ENCODE assay signal across 9 cellular contexts in genomic region chr5:176611435-176611834, GRCh38. TPM values are rescaled to one million over a fixed set of nuclear protein-coding genes. Genes with fewer than 3 reads are reported as not detected.
DNase-seq lines count a peak whose midpoint lies in the region; ATAC-seq and TF ChIP-seq lines count a peak whose summit lies in the region.
"Had no signal": no experiment of that assay in that cellular context is flagged by ENCODE, and none has a peak within 500 bp of the region (broad histone marks: within the 10 kb centered on the region; RNA-seq: fewer than 3 reads in every experiment).

No MANE protein-coding gene starts in this region.

- H3K27me3 Mint-ChIP-seq in CD4-positive, alpha-beta memory T cell, result peaks cover 18 to 44% of the 10 kb centered on the region in 2 donors

- H2AK5ac ChIP-seq in trophoblast cell (ENCODE audit: low read length), result no peak overlapping the region

- H3K4me1 Mint-ChIP-seq in CD4-positive, alpha-beta memory T cell, result peaks cover 7 to 20% (median 13%) of the 10 kb centered on the region in 4 donors

- H3K36me3 ChIP-seq in CD4-positive, alpha-beta memory T cell (ENCODE audit: insufficient read depth, low read length), result no peaks in the 10 kb centered on the region
- H3K36me3 ChIP-seq in trophoblast cell (ENCODE audit: control insufficient read depth in 1 of 2, insufficient read depth in 2 of 2, low read length in 2 of 2), result no peaks in the 10 kb centered on the region

- intact Hi-C loops in CD4-positive, alpha-beta memory T cell (cut with micrococcal nuclease), result loop anchor here (1.0 kb wide), 1 partner anchor 36 kb away; the partner anchor contains the start of gene TSPAN17

- H3K9me3 Mint-ChIP-seq in CD4-positive, alpha-beta memory T cell, result peaks cover 0 to 4% (median 0%) of the 10 kb centered on the region in 8 donors
- H3K9me3 Mint-ChIP-seq: dendritic cell treated with granulocyte-macrophage colony-stimulating factor and Interleukin-4, amounts not matched to agents 40 ng/mL and 50 ng/mL, for 4 days had no signal

- H4K8ac ChIP-seq in trophoblast cell (ENCODE audit: low read depth, low read length), result no peak overlapping the region

- no peak overlapping the region for H3K14ac ChIP-seq in trophoblast cell (ENCODE audit: low read length)

- no peak overlapping the region for H3K4me3 ChIP-seq in CD4-positive, alpha-beta memory T cell (ENCODE audit: low read length in 2 of 2)
- H3K4me3 ChIP-seq in fibroblast of pulmonary artery (replicated peaks; ENCODE audit: low read depth, low read length) (no peak overlapping the region), trophoblast cell (ENCODE audit: low read depth, low read length) (no peak overlapping the region)

- H3K27me3 ChIP-seq in CD4-positive, alpha-beta memory T cell (ENCODE audit: insufficient read depth, low read length), result no peaks in the 10 kb centered on the region
- no peaks in the 10 kb centered on the region for H3K27me3 ChIP-seq in trophoblast cell (ENCODE audit: insufficient read depth, low read length)

- DNase-seq in CD4-positive, alpha-beta memory T cell, result peak in 4 of 5 donors; percentile 38 to 50 (median 48)
- DNase-seq in LHCN-M2 (ENCODE audit: low read depth) (peak; percentile 80), fibroblast of pulmonary artery (ENCODE audit: low read depth) (peak; percentile 93), trophoblast cell (peak; percentile 67 to 87), SK-N-DZ (ENCODE audit: low spot score) (no peak), SHP77 treated with DMSO at 0.1 percent for 48 hours (lab: John Stamatoyannopoulos, UW) (no peak)
- peak; percentile 68 for DNase-seq in activated CD8-positive, alpha-beta memory T cell treated with anti-CD3 and anti-CD28 coated beads for 24 hours

- H3K4me1 ChIP-seq in CD4-positive, alpha-beta memory T cell (ENCODE audit: insufficient read depth, low read length), result peaks cover 8% of the 10 kb centered on the region
- peaks cover 4 to 7% of the 10 kb centered on the region in 2 experiments for H3K4me1 ChIP-seq in trophoblast cell (ENCODE audit: control insufficient read depth in 1 of 2, insufficient read depth in 2 of 2, low read length in 2 of 2)

- no peak for ATAC-seq in GM19397 (IDR thresholded peaks at IDR 0.05; ENCODE audit: unreplicated experiment)

- H3K9ac ChIP-seq in trophoblast cell (ENCODE audit: low read length), result no peak overlapping the region

- H3K79me1 ChIP-seq in trophoblast cell (ENCODE audit: low read length), result no peaks in the 10 kb centered on the region

- H2AFZ ChIP-seq in trophoblast cell (ENCODE audit: insufficient read depth, low read length, poor library complexity), result no peak overlapping the region

- H2BK5ac ChIP-seq in trophoblast cell (ENCODE audit: low read depth, low read length, poor library complexity), result no peak overlapping the region

- H3K23ac ChIP-seq in trophoblast cell (ENCODE audit: low read length), result no peak overlapping the region

- H3K36me3 Mint-ChIP-seq in CD4-positive, alpha-beta memory T cell, result peaks cover 0 to 5% of the 10 kb centered on the region in 2 donors

- CTCF ChIA-PET in CD4-positive, alpha-beta memory T cell (lab: Charles Lee; ENCODE audit: partially characterized antibody), result no interaction called here

- WGBS in trophoblast cell (ENCODE audit: extremely low coverage, insufficient coverage, insufficient read length), result no CpG with 5 or more reads among the region's 10 CpGs

- no peak overlapping the region for H2BK120ac ChIP-seq in trophoblast cell (ENCODE audit: insufficient read depth, low read length, poor library complexity)

- peak overlapping the region in 5 of 8 donors; percentile 0 to 61 (median 25) for H3K4me3 Mint-ChIP-seq in CD4-positive, alpha-beta memory T cell

- H3K27ac ChIP-seq in CD4-positive, alpha-beta memory T cell (ENCODE audit: low read depth, low read length), result no peak overlapping the region
- no peak overlapping the region for H3K27ac ChIP-seq in trophoblast cell (ENCODE audit: low read depth, low read length)

- H2BK12ac ChIP-seq in trophoblast cell (ENCODE audit: low read length), result no peak overlapping the region

- H3K18ac ChIP-seq in trophoblast cell (ENCODE audit: low read length), result no peak overlapping the region

- no peak overlapping the region for H3K4me2 ChIP-seq in trophoblast cell (ENCODE audit: low read length)

- POLR2A ChIA-PET in CD4-positive, alpha-beta memory T cell (lab: Charles Lee; ENCODE audit: partially characterized antibody), result no interaction called here

- H3K9me3 ChIP-seq in CD4-positive, alpha-beta memory T cell (ENCODE audit: control insufficient read depth in 1 of 2, low read length in 2 of 2), result no peaks in the 10 kb centered on the region
- no peaks in the 10 kb centered on the region for H3K9me3 ChIP-seq in trophoblast cell (ENCODE audit: insufficient read depth, low read depth, low read length)

- H4K91ac ChIP-seq in trophoblast cell (ENCODE audit: low read depth, low read length), result no peak overlapping the region

- H3K4ac ChIP-seq in trophoblast cell (ENCODE audit: low read depth, low read length), result no peak overlapping the region

- no peak for TF ChIP-seq CTCF in fibroblast of pulmonary artery (IDR thresholded peaks at IDR 0.05; ENCODE audit: low read length, missing control alignments)

- no peaks in the 10 kb centered on the region for H3K79me2 ChIP-seq in trophoblast cell (ENCODE audit: control insufficient read depth, insufficient read depth, low read length, poor library complexity)

- no peak overlapping the region for H3K27ac Mint-ChIP-seq in CD4-positive, alpha-beta memory T cell
- H3K27ac Mint-ChIP-seq: dendritic cell treated with granulocyte-macrophage colony-stimulating factor and Interleukin-4, amounts not matched to agents 40 ng/mL and 50 ng/mL, for 4 days had no signal

- H4K12ac ChIP-seq in trophoblast cell (ENCODE audit: low read depth, low read length), result no peak overlapping the region

RNA-seq across cellular contexts. Expression of gene GPRIN1, which starts 1.5 kb away (rescaled TPM):
- total RNA-seq in CD4-positive, alpha-beta memory T cell, result under 1 TPM; 0.41 to 0.44 TPM
- under 1 TPM in 1 of 2 donors, not detected in 1; 0.37 TPM for polyA plus RNA-seq in CD4-positive, alpha-beta memory T cell
- 11.7 and 16.2 TPM in 2 replicates for total RNA-seq in LHCN-M2 (2014; rRNA removed)
- 5.6 TPM for polyA plus RNA-seq in LHCN-M2 (2012)
- polyA plus RNA-seq in trophoblast cell (2013), result 1.4 and 1.5 TPM in 2 replicates
- 61.6 and 68.7 TPM in 2 replicates for polyA plus RNA-seq in SK-N-DZ (2014; cell fraction: cytosol; rRNA removed)
- 25.8 and 29.2 TPM in 2 replicates for polyA plus RNA-seq in SK-N-DZ (2014; cell fraction: nucleus; rRNA removed)

RNA-seq across cellular contexts. Expression of gene SNCB, which starts 18.9 kb away (rescaled TPM):
- not detected for total RNA-seq in CD4-positive, alpha-beta memory T cell
- not detected for polyA plus RNA-seq in CD4-positive, alpha-beta memory T cell
- 0.83 and 2.0 TPM in 2 replicates for total RNA-seq in LHCN-M2 (2014; rRNA removed)
- 0.50 TPM for polyA plus RNA-seq in LHCN-M2 (2012)
- polyA plus RNA-seq in trophoblast cell (2013), result 0.11 TPM in 1 of 2 replicates, not detected in the other
- 1.9 and 2.7 TPM in 2 replicates for polyA plus RNA-seq in SK-N-DZ (2014; cell fraction: cytosol; rRNA removed)
- polyA plus RNA-seq in SK-N-DZ (2014; cell fraction: nucleus; rRNA removed), result 0.81 and 2.3 TPM in 2 replicates

RNA-seq across cellular contexts. Expression of gene EIF4E1B, which starts 19.0 kb away (rescaled TPM):
- not detected for total RNA-seq in CD4-positive, alpha-beta memory T cell
- not detected for polyA plus RNA-seq in CD4-positive, alpha-beta memory T cell
- total RNA-seq in LHCN-M2 (2014; rRNA removed), result not detected in 2 replicates
- not detected for polyA plus RNA-seq in LHCN-M2 (2012)
- polyA plus RNA-seq in trophoblast cell (2013), result 0.55 and 0.62 TPM in 2 replicates
- not detected in 2 replicates for polyA plus RNA-seq in SK-N-DZ (2014; cell fraction: cytosol; rRNA removed)
- polyA plus RNA-seq in SK-N-DZ (2014; cell fraction: nucleus; rRNA removed), result not detected in 2 replicates

RNA-seq across cellular contexts. Expression of gene TSPAN17, which starts 35.8 kb away (rescaled TPM):
- total RNA-seq in CD4-positive, alpha-beta memory T cell, result 10 to 100 TPM; 27.4 to 30.7 TPM
- polyA plus RNA-seq in CD4-positive, alpha-beta memory T cell, result 10 to 100 TPM; 16.0 to 26.7 TPM
- total RNA-seq in LHCN-M2 (2014; rRNA removed), result 49.7 and 50.8 TPM in 2 replicates
- 61.2 TPM for polyA plus RNA-seq in LHCN-M2 (2012)
- polyA plus RNA-seq in trophoblast cell (2013), result 18.3 and 18.4 TPM in 2 replicates
- polyA plus RNA-seq in SK-N-DZ (2014; cell fraction: cytosol; rRNA removed), result 22.4 and 22.7 TPM in 2 replicates
- polyA plus RNA-seq in SK-N-DZ (2014; cell fraction: nucleus; rRNA removed), result 43.2 and 45.4 TPM in 2 replicates

Comparison
In these comparisons a context has a peak if more than half of its experiments do, and no peak if none do; other contexts are left out.
1. DNase-seq: peak in CD4-positive, alpha-beta memory T cell (4 of 5), LHCN-M2 (single experiment), activated CD8-positive, alpha-beta memory T cell treated with anti-CD3 and anti-CD28 coated beads for 24 hours (single experiment), fibroblast of pulmonary artery (single experiment) and trophoblast cell (2 of 2); none in SK-N-DZ (single experiment) and SHP77 treated with DMSO at 0.1 percent for 48 hours (single experiment).